11 cellular contexts compared by ENCODE assay signal in genomic region chr9:34577635-34578240, GRCh38. TPM values are rescaled to one million over a fixed set of nuclear protein-coding genes. Genes with fewer than 3 reads are reported as not detected.
DNase-seq lines count a peak whose midpoint lies in the region; ATAC-seq and TF ChIP-seq lines count a peak whose summit lies in the region.
"Had no signal": no experiment of that assay in that cellular context is flagged by ENCODE, and none has a peak within 500 bp of the region (broad histone marks: within the 10 kb centered on the region; RNA-seq: fewer than 3 reads in every experiment).

No MANE protein-coding gene starts in this region.

- H3K4me3 Mint-ChIP-seq in WTC11 = peak overlapping the region; percentile 77

- CTCF ChIA-PET in WTC11 (lab: Charles Lee) = interaction anchor here (0.7 to 7.4 kb wide), 13 partner anchors 11 to 198 kb away, joined by 3 to 109 read pairs (median 6); partner anchors contain the start of genes CNTFR, GALT and SIGMAR1

- POLR2A ChIA-PET in WTC11 (lab: Charles Lee) = interaction anchor here (1.0 to 1.6 kb wide), 2 partner anchors 14 to 98 kb away, joined by 3 to 6 read pairs; no protein-coding TSS in a partner anchor

- TF ChIP-seq CTCF in WTC11 (IDR thresholded peaks at IDR 0.05) (no peak), brain microvascular endothelial cell (IDR thresholded peaks at IDR 0.05; ENCODE audit: low read depth, low read length, missing control alignments) (no peak)

- H3K36me3 ChIP-seq in brain microvascular endothelial cell (replicated peaks) = no peaks in the 10 kb centered on the region
- H3K36me3 ChIP-seq: MG63, ovary had no signal

- DNase-seq in NCI-H1436 (lab: John Stamatoyannopoulos, UW) (peak; percentile 8), NCI-H1436 treated with DMSO at 0.1 percent for 48 hours (lab: John Stamatoyannopoulos, UW) (no peak), WTC11 (ENCODE audit: low spot score) (peak; percentile 59), iPS-NIHi11 (ENCODE audit: low spot score) (peak; percentile 69), brain microvascular endothelial cell (no peak)
- DNase-seq in activated effector memory CD4-positive, alpha-beta T cell treated with Interleukin-2 at 50 U/mL for 16 hours = no peak
- DNase-seq: MG63 had no signal

- peaks cover 58% of the 10 kb centered on the region for H3K27me3 ChIP-seq in brain microvascular endothelial cell (replicated peaks)
- H3K27me3 ChIP-seq: MG63, ovary had no signal

- H3K27me3 Mint-ChIP-seq in WTC11 (ENCODE audit: low read depth) = peaks cover 69% of the 10 kb centered on the region

- in situ Hi-C loops in brain microvascular endothelial cell (cut with HindIII; ENCODE audit: low pct_ligation_motif_present, low sequenced_read_pairs) = no loop called here

- H3K4me1 Mint-ChIP-seq in WTC11 = peaks cover 48% of the 10 kb centered on the region

- H3K36me3 Mint-ChIP-seq in WTC11 = no peaks in the 10 kb centered on the region

- H3K9me3 Mint-ChIP-seq in WTC11 = no peaks in the 10 kb centered on the region

- H3K27ac Mint-ChIP-seq in WTC11 = no peak overlapping the region

- peak overlapping the region in 4 of 21 experiments; percentile 28 to 64 (median 43) for H3K27ac ChIP-seq in skin epidermis
- H3K27ac ChIP-seq in brain microvascular endothelial cell = no peak overlapping the region
- H3K27ac ChIP-seq: ovary, RWPE1 had no signal

- peak overlapping the region in 5 of 7 experiments; percentile 11 to 24 (median 21) for H3K4me3 ChIP-seq in skin epidermis
- no peak overlapping the region for H3K4me3 ChIP-seq in brain microvascular endothelial cell (ENCODE audit: low read depth, low read length)
- H3K4me3 ChIP-seq: MG63, ovary had no signal

- ATAC-seq in WTC11 (peak; percentile 27), GM21360 (IDR thresholded peaks at IDR 0.05; ENCODE audit: unreplicated experiment) (no peak)

TF ChIP-seq in WTC11, 78 proteins besides CTCF, POLR2A, EP300 and RAD21:
- 0 out of 2 replicates have a peak, but pooled peaks have one; percentile 28 for TF ChIP-seq SP1 (CRISPR knock-in tag; conservative IDR thresholded peaks at IDR 0.05)
- no peak for TF ChIP-seq ETV6 (CRISPR knock-in tag; IDR thresholded peaks at IDR 0.05)
- TF ChIP-seq ZBTB43 (CRISPR knock-in tag; IDR thresholded peaks at IDR 0.05) = 0 out of 2 replicates have a peak, but pooled peaks have one; percentile 14
TF ChIP-seq in WTC11: peak in this region for 2.

RNA-seq across cellular contexts. Expression of gene CNTFR, which starts 11.8 kb away (rescaled TPM):
- total RNA-seq in WTC11 (2021) = 8.7 to 18.0 TPM (median 9.9 TPM) in 3 replicates

RNA-seq across cellular contexts. Expression of gene RPP25L, which starts 34.2 kb away (rescaled TPM):
- total RNA-seq in WTC11 (2021) = 24.5 to 35.9 TPM (median 31.4 TPM) in 3 replicates

RNA-seq across cellular contexts. Expression of gene DCTN3, which starts 42.6 kb away (rescaled TPM):
- 23.8 to 28.7 TPM (median 27.5 TPM) in 3 replicates for total RNA-seq in WTC11 (2021)

RNA-seq across cellular contexts. Expression of gene ARID3C, which starts 51.1 kb away (rescaled TPM):
- total RNA-seq in WTC11 (2021) = 0.14 to 0.23 TPM (median 0.15 TPM) in 3 replicates

RNA-seq across cellular contexts. Expression of gene ENHO, which starts 54.9 kb away (rescaled TPM):
- 26.9 to 28.3 TPM (median 27.9 TPM) in 3 replicates for total RNA-seq in WTC11 (2021)

Comparison
In these comparisons a context has a peak if more than half of its experiments do, and no peak if none do; other contexts are left out.
1. DNase-seq: peak in NCI-H1436 (single experiment), WTC11 (single experiment) and iPS-NIHi11 (single experiment); none in NCI-H1436 treated with DMSO at 0.1 percent for 48 hours (single experiment), activated effector memory CD4-positive, alpha-beta T cell treated with Interleukin-2 at 50 U/mL for 16 hours (single experiment) and brain microvascular endothelial cell (single experiment).